Comparison of ENCODE assay signal across 8 cellular contexts in genomic region chr7:128537410-128537809, GRCh38.
DNase-seq lines count a peak whose midpoint lies in the region; ATAC-seq and TF ChIP-seq lines count a peak whose summit lies in the region.
"Not testable (repeated sequence)": the region's sequence is repeated elsewhere in the genome, so short reads cannot be mapped to it uniquely, and the experiment has no call there.

No MANE protein-coding gene starts in this region.

- not testable (repeated sequence) for DNase-seq in AG04449 (ENCODE audit: low read depth, low spot score); GM10266 (ENCODE audit: extremely low spot score); T-helper 2 cell treated with Interferon-gamma antibody and Interleukin-4, amounts not matched to agents 5 μg/mL and 100 μg/mL, for 36 hours (ENCODE audit: low spot score); activated naive CD8-positive, alpha-beta T cell treated with anti-CD3 and anti-CD28 coated beads, Interleukin-2, amount 10 ng/mL, durations not matched to agents 7 days and 5 days; endodermal cell; hepatocyte (ENCODE audit: low spot score); progenitor cell of endocrine pancreas (ENCODE audit: low spot score, unreplicated experiment)

- not testable (repeated sequence) for H3K9me2 ChIP-seq in hepatocyte (replicated peaks; ENCODE audit: insufficient read depth)

- not testable (repeated sequence) for H3K27me3 ChIP-seq in endodermal cell (ENCODE audit: control insufficient read depth, insufficient read depth, low read length, poor library complexity, severe bottlenecking); hepatocyte

- not testable (repeated sequence) for H3K27ac ChIP-seq in endodermal cell (ENCODE audit: low read depth, low read length); hepatocyte

- H3K9me3 Mint-ChIP-seq in T-helper 2 cell treated with Interferon-gamma antibody and Interleukin-4, amounts not matched to agents 5 μg/mL and 100 μg/mL, for 36 hours; activated naive CD8-positive, alpha-beta T cell treated with anti-CD3 and anti-CD28 coated beads, Interleukin-2, amount 10 ng/mL, durations not matched to agents 7 days and 5 days; endodermal cell; progenitor cell of endocrine pancreas (ENCODE audit: low read depth): not testable (repeated sequence)

- CTCF ChIA-PET in AG04449 (lab: Yijun Ruan, JAX) = not testable (repeated sequence)

- H3K9me3 ChIP-seq in endodermal cell (ENCODE audit: control insufficient read depth, low read length); hepatocyte (ENCODE audit: low read depth): not testable (repeated sequence)

- peak; percentile 1 for TF ChIP-seq CTCF in AG04449 (IDR thresholded peaks at IDR 0.05; ENCODE audit: insufficient read depth, low read length, missing control alignments)
- TF ChIP-seq CTCF in GM10266 (IDR thresholded peaks at IDR 0.05; ENCODE audit: control insufficient read depth, insufficient read depth, low read depth, missing control alignments) = peak; percentile 11
- peak; percentile 43 for TF ChIP-seq CTCF in LNCAP (IDR thresholded peaks at IDR 0.05)
- peak; percentile 65 for TF ChIP-seq CTCF in endodermal cell (conservative IDR thresholded peaks at IDR 0.05)
- peak; percentile 53 for TF ChIP-seq CTCF in hepatocyte (IDR thresholded peaks at IDR 0.05; ENCODE audit: poor library complexity)
- peak; percentile 45 for TF ChIP-seq CTCF in progenitor cell of endocrine pancreas (IDR thresholded peaks at IDR 0.05; ENCODE audit: unreplicated experiment)

- H3K27me3 Mint-ChIP-seq in T-helper 2 cell treated with Interferon-gamma antibody and Interleukin-4, amounts not matched to agents 5 μg/mL and 100 μg/mL, for 36 hours (ENCODE audit: low read depth); activated naive CD8-positive, alpha-beta T cell treated with anti-CD3 and anti-CD28 coated beads, Interleukin-2, amount 10 ng/mL, durations not matched to agents 7 days and 5 days; endodermal cell (ENCODE audit: insufficient read depth); progenitor cell of endocrine pancreas: not testable (repeated sequence)

- H3K9ac ChIP-seq in endodermal cell (ENCODE audit: extremely low read depth, low read length, poor library complexity, severe bottlenecking) = not testable (repeated sequence)

- peaks cover 42% of the 10 kb centered on the region for H3K36me3 Mint-ChIP-seq in T-helper 2 cell treated with Interferon-gamma antibody and Interleukin-4, amounts not matched to agents 5 μg/mL and 100 μg/mL, for 36 hours (ENCODE audit: low read depth)
- peaks cover 24% of the 10 kb centered on the region for H3K36me3 Mint-ChIP-seq in activated naive CD8-positive, alpha-beta T cell treated with anti-CD3 and anti-CD28 coated beads, Interleukin-2, amount 10 ng/mL, durations not matched to agents 7 days and 5 days
- peaks cover 43% of the 10 kb centered on the region for H3K36me3 Mint-ChIP-seq in endodermal cell (ENCODE audit: low read depth)
- H3K36me3 Mint-ChIP-seq in progenitor cell of endocrine pancreas (ENCODE audit: insufficient read depth) = peaks cover 17% of the 10 kb centered on the region

- POLR2A ChIA-PET in AG04449 (lab: Yijun Ruan, JAX); activated naive CD8-positive, alpha-beta T cell treated with anti-CD3 and anti-CD28 coated beads, Interleukin-2, amount 10 ng/mL, durations not matched to agents 7 days and 5 days (lab: Charles Lee): not testable (repeated sequence)

- H3K36me3 ChIP-seq in endodermal cell (ENCODE audit: control insufficient read depth, insufficient read depth, low read length) = peaks cover 47% of the 10 kb centered on the region
- not testable (repeated sequence) for H3K36me3 ChIP-seq in hepatocyte (replicated peaks; ENCODE audit: insufficient read depth, low read depth)

- H3K79me2 ChIP-seq in hepatocyte = peaks cover 89% of the 10 kb centered on the region

- 78% methylated on average over 7 of the region's 7 CpGs; no CpG with 5 or more reads in 1 of the 2 experiments for WGBS in endodermal cell (ENCODE audit: insufficient coverage in 1 of 2, insufficient read length in 1 of 2), 2 experiments
- 69% methylated on average over 7 of the region's 7 CpGs for WGBS in hepatocyte (ENCODE audit: low lambda C conversion rate, missing lambda C conversion rate)

- H2AFZ ChIP-seq in hepatocyte = not testable (repeated sequence)

- not testable (repeated sequence) for H3K4me1 ChIP-seq in endodermal cell (ENCODE audit: control insufficient read depth, insufficient read depth, low read length); hepatocyte (ENCODE audit: insufficient read depth)

- peak overlapping the region; percentile 60 for H3K27ac Mint-ChIP-seq in T-helper 2 cell treated with Interferon-gamma antibody and Interleukin-4, amounts not matched to agents 5 μg/mL and 100 μg/mL, for 36 hours
- H3K27ac Mint-ChIP-seq in activated naive CD8-positive, alpha-beta T cell treated with anti-CD3 and anti-CD28 coated beads, Interleukin-2, amount 10 ng/mL, durations not matched to agents 7 days and 5 days; endodermal cell; progenitor cell of endocrine pancreas: not testable (repeated sequence)

- H3K4me3 Mint-ChIP-seq in T-helper 2 cell treated with Interferon-gamma antibody and Interleukin-4, amounts not matched to agents 5 μg/mL and 100 μg/mL, for 36 hours; activated naive CD8-positive, alpha-beta T cell treated with anti-CD3 and anti-CD28 coated beads, Interleukin-2, amount 10 ng/mL, durations not matched to agents 7 days and 5 days; endodermal cell; progenitor cell of endocrine pancreas (ENCODE audit: low read depth): not testable (repeated sequence)

- peak; percentile 81 for ATAC-seq in activated naive CD8-positive, alpha-beta T cell treated with anti-CD3 and anti-CD28 coated beads, Interleukin-2, amount 10 ng/mL, durations not matched to agents 7 days and 5 days (ENCODE audit: low read depth)

- H3K4me2 ChIP-seq in hepatocyte = not testable (repeated sequence)

- peaks cover 59% of the 10 kb centered on the region for H4K20me1 ChIP-seq in hepatocyte (ENCODE audit: insufficient read depth, poor library complexity, severe bottlenecking)

- peaks cover 26% of the 10 kb centered on the region for H3K4me1 Mint-ChIP-seq in T-helper 2 cell treated with Interferon-gamma antibody and Interleukin-4, amounts not matched to agents 5 μg/mL and 100 μg/mL, for 36 hours (ENCODE audit: low read depth)
- H3K4me1 Mint-ChIP-seq in activated naive CD8-positive, alpha-beta T cell treated with anti-CD3 and anti-CD28 coated beads, Interleukin-2, amount 10 ng/mL, durations not matched to agents 7 days and 5 days = peaks cover 22% of the 10 kb centered on the region
- H3K4me1 Mint-ChIP-seq in endodermal cell (peaks cover 11% of the 10 kb centered on the region), progenitor cell of endocrine pancreas (ENCODE audit: low read depth) (peaks cover 14% of the 10 kb centered on the region)

- H3K4me3 ChIP-seq in AG04449 (ENCODE audit: low read depth, low read length); endodermal cell (ENCODE audit: low read length); hepatocyte: not testable (repeated sequence)

Comparison
In these comparisons a context has a peak if more than half of its experiments do, and no peak if none do; other contexts are left out.
1. CTCF ChIP-seq: peak in every context shown above with its lines; median percentile 65 in endodermal cell; 53 in hepatocyte; 45 in progenitor cell of endocrine pancreas; 43 in LNCAP; 11 in GM10266; 1 in AG04449.